In the genomic region with DNA sequence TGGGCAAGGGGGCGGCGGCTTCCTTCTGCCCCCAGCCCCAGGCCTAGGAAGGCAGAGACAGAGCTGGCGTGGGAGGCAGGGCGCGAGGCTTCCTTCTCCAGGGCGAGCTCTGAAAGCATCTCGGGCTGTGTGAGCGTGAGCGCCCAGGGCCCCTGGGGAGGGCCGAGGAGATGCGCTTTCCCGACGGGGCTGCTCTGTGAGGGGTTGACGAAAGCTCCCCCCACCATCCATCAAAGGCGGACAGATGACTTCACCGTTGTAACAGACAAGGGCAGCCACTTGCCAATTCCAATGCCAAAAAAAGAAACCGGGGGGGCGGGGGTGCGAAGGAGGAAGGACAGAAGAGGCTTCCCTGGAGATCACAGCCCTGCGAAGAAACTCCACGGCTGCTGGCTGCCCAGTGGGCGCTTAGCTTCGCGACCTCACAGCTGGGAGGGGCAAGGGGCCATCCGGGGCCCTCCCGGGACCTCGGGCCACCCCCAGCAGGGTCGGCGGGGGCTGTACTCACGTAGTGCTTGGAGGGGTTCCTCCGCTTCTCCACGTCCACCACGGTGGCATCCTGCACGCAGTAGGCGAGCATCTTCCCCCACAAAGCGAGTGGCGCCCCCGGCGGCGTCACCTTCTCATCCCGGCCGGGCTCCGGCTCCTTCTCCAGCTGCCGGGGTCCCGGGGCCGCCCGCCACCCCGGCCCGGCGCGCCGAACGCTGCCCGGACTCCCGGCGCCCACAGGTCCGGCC, we compare ENCODE assay signal across 1 cellular context.
TF ChIP-seq lines count a peak whose summit lies in the region.

No MANE protein-coding gene starts in this region.

TF ChIP-seq in HEK293, 187 proteins besides CTCF, POLR2A, EP300 and RAD21 (continued from another document):
- peak; percentile 45; the same call in 1 of the 2 replicates for TF ChIP-seq ZNF394 (tag by site-specific recombination; IDR thresholded peaks at IDR 0.05; ENCODE audit: borderline replicate concordance)
- peak; percentile 4; the same call in 1 of the 2 replicates for TF ChIP-seq IKZF3 (tag by site-specific recombination; IDR thresholded peaks at IDR 0.05)
- TF ChIP-seq ZNF561 (tag by site-specific recombination; IDR thresholded peaks at IDR 0.05; ENCODE audit: borderline replicate concordance), result no peak
- 0 out of 2 replicates have a peak, but pooled peaks have one; percentile 66 for TF ChIP-seq KLF17 (tag by site-specific recombination; IDR thresholded peaks at IDR 0.05)
- TF ChIP-seq ZNF48 (tag by site-specific recombination; IDR thresholded peaks at IDR 0.05), result no peak
- peak; percentile 30; the same call in 1 of the 2 replicates for TF ChIP-seq ZNF391 (tag by site-specific recombination; IDR thresholded peaks at IDR 0.05; ENCODE audit: borderline replicate concordance, low read depth)
- peak; percentile 95 for TF ChIP-seq GLIS1 (tag by site-specific recombination; IDR thresholded peaks at IDR 0.05)
- 0 out of 2 replicates have a peak, but pooled peaks have one; percentile 31 for TF ChIP-seq ZNF501 (tag by site-specific recombination; IDR thresholded peaks at IDR 0.05)
- TF ChIP-seq, protein P1, sequence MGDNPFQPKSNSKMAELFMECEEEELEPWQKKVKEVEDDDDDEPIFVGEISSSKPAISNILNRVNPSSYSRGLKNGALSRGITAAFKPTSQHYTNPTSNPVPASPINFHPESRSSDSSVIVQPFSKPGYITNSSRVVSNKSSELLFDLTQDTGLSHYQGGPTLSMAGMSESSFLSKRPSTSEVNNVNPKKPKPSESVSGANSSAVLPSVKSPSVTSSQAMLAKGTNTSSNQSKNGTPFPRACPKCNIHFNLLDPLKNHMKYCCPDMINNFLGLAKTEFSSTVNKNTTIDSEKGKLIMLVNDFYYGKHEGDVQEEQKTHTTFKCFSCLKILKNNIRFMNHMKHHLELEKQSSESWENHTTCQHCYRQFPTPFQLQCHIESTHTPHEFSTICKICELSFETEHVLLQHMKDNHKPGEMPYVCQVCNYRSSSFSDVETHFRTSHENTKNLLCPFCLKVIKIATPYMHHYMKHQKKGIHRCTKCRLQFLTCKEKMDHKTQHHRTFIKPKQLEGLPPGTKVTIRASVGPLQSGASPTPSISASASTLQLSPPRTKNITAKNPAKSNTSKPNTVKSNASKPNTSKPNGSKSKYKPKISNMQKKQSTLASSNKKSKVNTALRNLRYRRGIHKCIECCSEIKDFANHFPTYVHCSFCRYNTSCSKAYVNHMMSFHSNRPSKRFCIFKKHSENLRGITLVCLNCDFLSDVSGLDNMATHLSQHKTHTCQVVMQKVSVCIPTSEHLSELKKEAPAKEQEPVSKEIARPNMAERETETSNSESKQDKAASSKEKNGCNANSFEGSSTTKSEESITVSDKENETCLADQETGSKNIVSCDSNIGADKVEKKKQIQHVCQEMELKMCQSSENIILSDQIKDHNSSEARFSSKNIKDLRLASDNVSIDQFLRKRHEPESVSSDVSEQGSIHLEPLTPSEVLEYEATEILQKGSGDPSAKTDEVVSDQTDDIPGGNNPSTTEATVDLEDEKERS (tag by site-specific recombination; IDR thresholded peaks at IDR 0.05), result no peak
- TF ChIP-seq GLIS2 (tag by site-specific recombination; IDR thresholded peaks at IDR 0.05), result peak; percentile 92
- 0 out of 2 replicates have a peak, but pooled peaks have one; percentile 30 for TF ChIP-seq ZNF2 (tag by site-specific recombination; IDR thresholded peaks at IDR 0.05)
- TF ChIP-seq PRDM4 (tag by site-specific recombination; IDR thresholded peaks at IDR 0.05), result no peak
- 0 out of 2 replicates have a peak, but pooled peaks have one; percentile 63 for TF ChIP-seq KLF1 (tag by site-specific recombination; IDR thresholded peaks at IDR 0.05)
- TF ChIP-seq FEZF1 (tag by site-specific recombination; IDR thresholded peaks at IDR 0.05), result peak; percentile 28; the same call in 1 of the 2 replicates
- TF ChIP-seq ZNF707 (tag by site-specific recombination; IDR thresholded peaks at IDR 0.05), result no peak
- no peak for TF ChIP-seq ZNF555 (tag by site-specific recombination; conservative IDR thresholded peaks at IDR 0.05)
- TF ChIP-seq, protein P2, sequence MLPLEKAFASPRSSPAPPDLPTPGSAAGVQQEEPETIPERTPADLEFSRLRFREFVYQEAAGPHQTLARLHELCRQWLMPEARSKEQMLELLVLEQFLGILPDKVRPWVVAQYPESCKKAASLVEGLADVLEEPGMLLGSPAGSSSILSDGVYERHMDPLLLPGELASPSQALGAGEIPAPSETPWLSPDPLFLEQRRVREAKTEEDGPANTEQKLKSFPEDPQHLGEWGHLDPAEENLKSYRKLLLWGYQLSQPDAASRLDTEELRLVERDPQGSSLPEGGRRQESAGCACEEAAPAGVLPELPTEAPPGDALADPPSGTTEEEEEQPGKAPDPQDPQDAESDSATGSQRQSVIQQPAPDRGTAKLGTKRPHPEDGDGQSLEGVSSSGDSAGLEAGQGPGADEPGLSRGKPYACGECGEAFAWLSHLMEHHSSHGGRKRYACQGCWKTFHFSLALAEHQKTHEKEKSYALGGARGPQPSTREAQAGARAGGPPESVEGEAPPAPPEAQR (tag by site-specific recombination; IDR thresholded peaks at IDR 0.05), result no peak
- TF ChIP-seq, protein P3, sequence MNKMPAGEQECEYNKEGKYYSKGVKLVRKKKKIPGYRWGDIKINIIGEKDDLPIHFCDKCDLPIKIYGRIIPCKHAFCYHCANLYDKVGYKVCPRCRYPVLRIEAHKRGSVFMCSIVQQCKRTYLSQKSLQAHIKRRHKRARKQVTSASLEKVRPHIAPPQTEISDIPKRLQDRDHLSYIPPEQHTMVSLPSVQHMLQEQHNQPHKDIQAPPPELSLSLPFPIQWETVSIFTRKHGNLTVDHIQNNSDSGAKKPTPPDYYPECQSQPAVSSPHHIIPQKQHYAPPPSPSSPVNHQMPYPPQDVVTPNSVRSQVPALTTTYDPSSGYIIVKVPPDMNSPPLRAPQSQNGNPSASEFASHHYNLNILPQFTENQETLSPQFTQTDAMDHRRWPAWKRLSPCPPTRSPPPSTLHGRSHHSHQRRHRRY (tag by site-specific recombination; IDR thresholded peaks at IDR 0.05), result no peak
- peak; percentile 71 for TF ChIP-seq SP7 (tag by site-specific recombination; IDR thresholded peaks at IDR 0.05)
- 0 out of 2 replicates have a peak, but pooled peaks have one; percentile 30 for TF ChIP-seq HIC1 (tag by site-specific recombination; IDR thresholded peaks at IDR 0.05)
- TF ChIP-seq, protein P4, sequence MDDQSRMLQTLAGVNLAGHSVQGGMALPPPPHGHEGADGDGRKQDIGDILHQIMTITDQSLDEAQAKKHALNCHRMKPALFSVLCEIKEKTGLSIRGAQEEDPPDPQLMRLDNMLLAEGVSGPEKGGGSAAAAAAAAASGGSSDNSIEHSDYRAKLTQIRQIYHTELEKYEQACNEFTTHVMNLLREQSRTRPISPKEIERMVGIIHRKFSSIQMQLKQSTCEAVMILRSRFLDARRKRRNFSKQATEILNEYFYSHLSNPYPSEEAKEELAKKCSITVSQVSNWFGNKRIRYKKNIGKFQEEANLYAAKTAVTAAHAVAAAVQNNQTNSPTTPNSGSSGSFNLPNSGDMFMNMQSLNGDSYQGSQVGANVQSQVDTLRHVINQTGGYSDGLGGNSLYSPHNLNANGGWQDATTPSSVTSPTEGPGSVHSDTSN (CRISPR knock-in tag; IDR thresholded peaks at IDR 0.05), result 0 out of 2 replicates have a peak, but pooled peaks have one; percentile 34
- no peak for TF ChIP-seq ZNF571 (tag by site-specific recombination; IDR thresholded peaks at IDR 0.05)
- TF ChIP-seq SP3 (tag by site-specific recombination; IDR thresholded peaks at IDR 0.05), result 0 out of 2 replicates have a peak, but pooled peaks have one; percentile 53
- TF ChIP-seq ZNF214 (tag by site-specific recombination; IDR thresholded peaks at IDR 0.05; ENCODE audit: borderline replicate concordance), result no peak
- peak; percentile 68; the same call in 1 of the 2 replicates for TF ChIP-seq ZNF341 (tag by site-specific recombination; IDR thresholded peaks at IDR 0.05; ENCODE audit: low read depth)
- no peak for TF ChIP-seq GFI1B (tag by site-specific recombination; IDR thresholded peaks at IDR 0.05)
- TF ChIP-seq SP2 (tag by site-specific recombination; IDR thresholded peaks at IDR 0.05), result peak; percentile 45; the same call in 1 of the 2 replicates
- TF ChIP-seq ZNF664 (tag by site-specific recombination; IDR thresholded peaks at IDR 0.05), result no peak
- TF ChIP-seq ZNF510 (tag by site-specific recombination; IDR thresholded peaks at IDR 0.05; ENCODE audit: insufficient replicate concordance), result no peak
- TF ChIP-seq, protein P5, sequence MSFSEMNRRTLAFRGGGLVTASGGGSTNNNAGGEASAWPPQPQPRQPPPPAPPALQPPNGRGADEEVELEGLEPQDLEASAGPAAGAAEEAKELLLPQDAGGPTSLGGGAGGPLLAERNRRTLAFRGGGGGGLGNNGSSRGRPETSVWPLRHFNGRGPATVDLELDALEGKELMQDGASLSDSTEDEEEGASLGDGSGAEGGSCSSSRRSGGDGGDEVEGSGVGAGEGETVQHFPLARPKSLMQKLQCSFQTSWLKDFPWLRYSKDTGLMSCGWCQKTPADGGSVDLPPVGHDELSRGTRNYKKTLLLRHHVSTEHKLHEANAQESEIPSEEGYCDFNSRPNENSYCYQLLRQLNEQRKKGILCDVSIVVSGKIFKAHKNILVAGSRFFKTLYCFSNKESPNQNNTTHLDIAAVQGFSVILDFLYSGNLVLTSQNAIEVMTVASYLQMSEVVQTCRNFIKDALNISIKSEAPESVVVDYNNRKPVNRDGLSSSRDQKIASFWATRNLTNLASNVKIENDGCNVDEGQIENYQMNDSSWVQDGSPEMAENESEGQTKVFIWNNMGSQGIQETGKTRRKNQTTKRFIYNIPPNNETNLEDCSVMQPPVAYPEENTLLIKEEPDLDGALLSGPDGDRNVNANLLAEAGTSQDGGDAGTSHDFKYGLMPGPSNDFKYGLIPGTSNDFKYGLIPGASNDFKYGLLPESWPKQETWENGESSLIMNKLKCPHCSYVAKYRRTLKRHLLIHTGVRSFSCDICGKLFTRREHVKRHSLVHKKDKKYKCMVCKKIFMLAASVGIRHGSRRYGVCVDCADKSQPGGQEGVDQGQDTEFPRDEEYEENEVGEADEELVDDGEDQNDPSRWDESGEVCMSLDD (tag by site-specific recombination; IDR thresholded peaks at IDR 0.05), result no peak; the same call in 1 of the 2 replicates
